ENCODE assay signal across 9 cellular contexts in the genomic region with DNA sequence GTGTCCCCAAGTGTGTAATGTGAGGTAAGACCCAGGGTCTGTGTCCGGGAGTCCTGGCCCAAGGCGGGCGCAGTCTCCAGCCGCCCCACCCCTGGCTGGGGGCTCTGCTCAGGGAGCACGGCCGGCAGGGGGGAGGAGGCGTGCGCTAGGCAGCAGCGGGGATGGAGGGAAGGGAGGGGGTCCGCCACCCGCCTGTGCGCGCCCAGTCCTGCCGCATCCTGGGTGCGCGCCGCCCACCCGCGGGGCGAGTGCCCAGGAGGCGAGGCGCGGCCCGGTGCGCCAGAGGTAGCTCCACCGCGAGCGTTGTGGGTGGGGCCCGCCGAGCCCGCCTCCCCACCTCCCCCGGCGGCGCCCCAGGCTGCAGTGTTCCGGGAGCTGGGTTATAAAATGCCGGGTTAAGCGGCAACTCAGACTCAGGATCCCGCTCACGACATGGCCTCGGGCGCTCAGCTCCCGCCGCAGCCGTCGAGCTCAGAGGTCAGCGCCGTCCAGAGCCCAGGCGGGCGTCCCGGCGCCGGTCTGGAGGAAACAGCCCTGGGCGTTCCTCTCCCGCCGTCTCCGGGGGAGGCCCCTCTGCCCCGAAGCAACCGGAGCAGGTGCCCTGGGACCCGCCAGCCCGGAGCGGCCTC. TPM values are rescaled to one million over a fixed set of nuclear protein-coding genes. Genes with fewer than 3 reads are reported as not detected.
DNase-seq lines count a peak whose midpoint lies in the region; ATAC-seq and TF ChIP-seq lines count a peak whose summit lies in the region.
"Had no signal": no experiment of that assay in that cellular context is flagged by ENCODE, and none has a peak within 500 bp of the region (broad histone marks: within the 10 kb centered on the region; RNA-seq: fewer than 3 reads in every experiment).

A gene with protein sequence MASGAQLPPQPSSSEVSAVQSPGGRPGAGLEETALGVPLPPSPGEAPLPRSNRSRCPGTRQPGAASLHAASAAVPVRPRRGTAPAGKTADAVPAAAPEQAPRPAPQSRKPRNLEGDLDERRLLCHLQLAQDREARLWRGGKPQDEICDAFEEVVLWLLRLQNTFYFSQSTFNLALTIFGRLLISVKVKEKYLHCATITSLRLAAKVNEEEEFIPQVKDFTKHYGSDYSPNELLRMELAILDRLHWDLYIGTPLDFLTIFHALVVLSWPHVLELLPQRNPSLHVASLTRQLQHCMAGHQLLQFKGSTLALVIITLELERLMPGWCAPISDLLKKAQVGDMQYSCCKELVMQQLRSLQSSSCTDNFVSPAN (plus strand): TSS at position 363 of the 629 bp plus-strand sequence. CDS start 70 bp downstream, at position 433.

- H3K4me1 Mint-ChIP-seq in activated CD4-positive, alpha-beta memory T cell treated with anti-CD3 and anti-CD28 coated beads for 36 hours (ENCODE audit: low read depth) = peaks cover 28% of the 10 kb centered on the region
- H3K4me1 Mint-ChIP-seq in natural killer cell treated with Interleukin-12 subunit alpha and Interleukin-12 subunit beta and Interleukin-15 and Interleukin-18, amount 100 ng/mL, for 72 hours (ENCODE audit: low read depth in 2 of 2) = peaks cover 0 to 14% of the 10 kb centered on the region in 2 donors

- H3K4me1 ChIP-seq in endocrine pancreas (ENCODE audit: control insufficient read depth, insufficient read depth, low read length) (no peaks in the 10 kb centered on the region), subcutaneous abdominal adipose tissue (ENCODE audit: control insufficient read depth in 5 of 5, insufficient read depth in 5 of 5, low read length in 5 of 5) (peaks cover 0 to 22% (median 15%) of the 10 kb centered on the region in 5 donors)

- H3K4me3 ChIP-seq in GM12864 (ENCODE audit: low read depth, low read length) = peak within 1 kb of the TSS; percentile 48
- H3K4me3 ChIP-seq in endocrine pancreas (ENCODE audit: control insufficient read depth, insufficient read depth, low read length) = no peak within 1 kb of the TSS
- peak within 1 kb of the TSS in 4 of 5 donors; percentile 11 to 56 (median 46) for H3K4me3 ChIP-seq in subcutaneous abdominal adipose tissue (ENCODE audit: low read depth in 1 of 5, low read length in 5 of 5)

- H3K36me3 Mint-ChIP-seq in activated CD4-positive, alpha-beta memory T cell treated with anti-CD3 and anti-CD28 coated beads for 36 hours = no peaks in the 10 kb centered on the region
- H3K36me3 Mint-ChIP-seq in natural killer cell treated with Interleukin-12 subunit alpha and Interleukin-12 subunit beta and Interleukin-15 and Interleukin-18, amount 100 ng/mL, for 72 hours = no peaks in the 10 kb centered on the region

- no peaks in the 10 kb centered on the region for H3K9me3 Mint-ChIP-seq in activated CD4-positive, alpha-beta memory T cell treated with anti-CD3 and anti-CD28 coated beads for 36 hours
- H3K9me3 Mint-ChIP-seq in natural killer cell treated with Interleukin-12 subunit alpha and Interleukin-12 subunit beta and Interleukin-15 and Interleukin-18, amount 100 ng/mL, for 72 hours = no peaks in the 10 kb centered on the region

- H3K9me3 ChIP-seq in endocrine pancreas (ENCODE audit: control insufficient read depth, low read length) (no peaks in the 10 kb centered on the region), subcutaneous abdominal adipose tissue (ENCODE audit: control insufficient read depth in 5 of 5, low read length in 5 of 5) (peaks cover 0 to 1% (median 0%) of the 10 kb centered on the region in 5 donors)

- CTCF ChIA-PET in activated CD4-positive, alpha-beta memory T cell treated with anti-CD3 and anti-CD28 coated beads for 36 hours (lab: Charles Lee) = interaction anchor here (0.6 to 3.2 kb wide), 9 partner anchors 9 to 221 kb away, joined by 3 to 45 read pairs (median 5); a partner anchor contains a TSS

- peak; percentile 48 for TF ChIP-seq CTCF in GM12864 (IDR thresholded peaks at IDR 0.05; ENCODE audit: low read depth, low read length, missing control alignments)

- POLR2A ChIA-PET in activated CD4-positive, alpha-beta memory T cell treated with anti-CD3 and anti-CD28 coated beads for 36 hours (lab: Charles Lee) = interaction anchor here (0.8 to 1.7 kb wide), 4 partner anchors 10 to 283 kb away, joined by 3 to 16 read pairs (median 5); a partner anchor contains a TSS

- no peak within 1 kb of the TSS for H3K27ac ChIP-seq in subcutaneous abdominal adipose tissue (ENCODE audit: low read depth, low read length)
- H3K27ac ChIP-seq: VCaP had no signal

- H3K27me3 Mint-ChIP-seq in activated CD4-positive, alpha-beta memory T cell treated with anti-CD3 and anti-CD28 coated beads for 36 hours = no peaks in the 10 kb centered on the region
- H3K27me3 Mint-ChIP-seq in natural killer cell treated with Interleukin-12 subunit alpha and Interleukin-12 subunit beta and Interleukin-15 and Interleukin-18, amount 100 ng/mL, for 72 hours = peaks cover 12 to 27% of the 10 kb centered on the region in 2 donors

- intact Hi-C loops in activated CD4-positive, alpha-beta memory T cell treated with anti-CD3 and anti-CD28 coated beads for 36 hours (cut with micrococcal nuclease) = loop anchor here (2.0 kb wide), 1 partner anchor 74 kb away; no protein-coding TSS in a partner anchor

- peak within 1 kb of the TSS; percentile 72 for H3K4me3 Mint-ChIP-seq in activated CD4-positive, alpha-beta memory T cell treated with anti-CD3 and anti-CD28 coated beads for 36 hours
- H3K4me3 Mint-ChIP-seq in natural killer cell treated with Interleukin-12 subunit alpha and Interleukin-12 subunit beta and Interleukin-15 and Interleukin-18, amount 100 ng/mL, for 72 hours = peak within 1 kb of the TSS; percentile 72

- H3K27ac Mint-ChIP-seq in activated CD4-positive, alpha-beta memory T cell treated with anti-CD3 and anti-CD28 coated beads for 36 hours = peak within 1 kb of the TSS; percentile 67
- no peak within 1 kb of the TSS for H3K27ac Mint-ChIP-seq in natural killer cell treated with Interleukin-12 subunit alpha and Interleukin-12 subunit beta and Interleukin-15 and Interleukin-18, amount 100 ng/mL, for 72 hours

- H3K36me3 ChIP-seq in endocrine pancreas (ENCODE audit: control insufficient read depth, insufficient read depth, low read length) (no peaks in the 10 kb centered on the region), subcutaneous abdominal adipose tissue (ENCODE audit: control insufficient read depth in 5 of 5, insufficient read depth in 5 of 5, low read length in 5 of 5) (no peaks in the 10 kb centered on the region)

- ATAC-seq in HG03025 (IDR thresholded peaks at IDR 0.05; ENCODE audit: low FRiP score, unreplicated experiment) (peak; percentile 58), HG03520 (IDR thresholded peaks at IDR 0.05; ENCODE audit: unreplicated experiment) (no peak)
- peak; percentile 82 to 83 for ATAC-seq in natural killer cell treated with Interleukin-12 subunit alpha and Interleukin-12 subunit beta and Interleukin-15 and Interleukin-18, amount 100 ng/mL, for 72 hours

- H3K27me3 ChIP-seq in endocrine pancreas (ENCODE audit: control insufficient read depth, insufficient read depth, low read length) (no peaks in the 10 kb centered on the region), subcutaneous abdominal adipose tissue (ENCODE audit: control insufficient read depth in 5 of 5, insufficient read depth in 4 of 5, low read length in 5 of 5) (peaks cover 0 to 28% (median 13%) of the 10 kb centered on the region in 5 donors)

- DNase-seq in GM12864 (ENCODE audit: low read depth) = no peak
- DNase-seq in activated CD4-positive, alpha-beta memory T cell treated with anti-CD3 and anti-CD28 coated beads for 36 hours = peak; percentile 65
- DNase-seq in natural killer cell treated with Interleukin-12 subunit alpha and Interleukin-12 subunit beta and Interleukin-15 and Interleukin-18, amount 100 ng/mL, for 72 hours (ENCODE audit: low spot score) = no peak
- DNase-seq in NCI-H1417 (lab: John Stamatoyannopoulos, UW) = no peak

- H3K9ac ChIP-seq in endocrine pancreas (ENCODE audit: control insufficient read depth, insufficient read depth, low read length) (peak within 1 kb of the TSS; percentile 40), subcutaneous abdominal adipose tissue (ENCODE audit: low read length in 5 of 5) (no peak within 1 kb of the TSS)

RNA-seq across cellular contexts. Expression of the gene that starts here (rescaled TPM):
- total RNA-seq in activated CD4-positive, alpha-beta memory T cell treated with anti-CD3 and anti-CD28 coated beads for 36 hours = 1 to 10 TPM; 2.7 to 4.2 TPM
- total RNA-seq in natural killer cell treated with Interleukin-12 subunit alpha and Interleukin-12 subunit beta and Interleukin-15 and Interleukin-18, amount 100 ng/mL, for 72 hours = 1 to 10 TPM; 1.1 to 3.9 TPM
